9 cellular contexts compared by ENCODE assay signal in genomic region chr7:144384555-144385245, GRCh38. TPM values are rescaled to one million over a fixed set of nuclear protein-coding genes. Genes with fewer than 3 reads are reported as not detected.
DNase-seq lines count a peak whose midpoint lies in the region; ATAC-seq, FAIRE-seq and TF ChIP-seq lines count a peak whose summit lies in the region.
"Had no signal": no experiment of that assay in that cellular context is flagged by ENCODE, and none has a peak within 500 bp of the region (broad histone marks: within the 10 kb centered on the region; RNA-seq: fewer than 3 reads in every experiment).

No MANE protein-coding gene starts in this region.

- TF ChIP-seq CTCF in dorsolateral prefrontal cortex (IDR thresholded peaks at IDR 0.05 in 54 of 56, conservative IDR thresholded peaks at IDR 0.05 in 2 of 56; ENCODE audit: low read depth in 1 of 56, partially characterized antibody in 56 of 56) = no peak

- POLR2A ChIA-PET in activated CD4-positive, alpha-beta T cell treated with anti-CD3 and anti-CD28 coated beads, Interleukin-2, amount 10 ng/mL, durations not matched to agents 7 days and 5 days (lab: Charles Lee) = no interaction called here

- no peak for ATAC-seq in GM21515 (IDR thresholded peaks at IDR 0.05; ENCODE audit: unreplicated experiment)

- H3K4me3 Mint-ChIP-seq in activated CD4-positive, alpha-beta T cell treated with anti-CD3 and anti-CD28 coated beads, Interleukin-2, amount 10 ng/mL, durations not matched to agents 7 days and 5 days = no peak overlapping the region

- H3K36me3 Mint-ChIP-seq in activated CD4-positive, alpha-beta T cell treated with anti-CD3 and anti-CD28 coated beads, Interleukin-2, amount 10 ng/mL, durations not matched to agents 7 days and 5 days (ENCODE audit: low read depth) = peaks cover 3% of the 10 kb centered on the region

- no peak overlapping the region for H3K4me3 ChIP-seq in dorsolateral prefrontal cortex

- DNase-seq in H54 (ENCODE audit: insufficient read length, low spot score) (no peak), iPS-NIHi11 (ENCODE audit: low spot score) (peak; percentile 42), dorsolateral prefrontal cortex (no peak), NCI-H2107 treated with DMSO at 0.1 percent for 48 hours (lab: John Stamatoyannopoulos, UW; ENCODE audit: unreplicated experiment) (no peak), EL (no peak)
- peak; percentile 4 for DNase-seq in activated CD4-positive, alpha-beta T cell treated with anti-CD3 and anti-CD28 coated beads, Interleukin-2, amount 10 ng/mL, durations not matched to agents 7 days and 5 days
- DNase-seq in stimulated activated CD4-positive, alpha-beta T cell treated with anti-CD3 and anti-CD28 coated beads, TNF-alpha, amount 100 ng/mL, for 24 hours (ENCODE audit: low read depth in 3 of 3) = peak in 2 of 3 experiments; percentile 16 to 56

- H3K27me3 ChIP-seq in dorsolateral prefrontal cortex = no peaks in the 10 kb centered on the region

- no peaks in the 10 kb centered on the region for H3K27me3 Mint-ChIP-seq in activated CD4-positive, alpha-beta T cell treated with anti-CD3 and anti-CD28 coated beads, Interleukin-2, amount 10 ng/mL, durations not matched to agents 7 days and 5 days

- H3K4me1 Mint-ChIP-seq in activated CD4-positive, alpha-beta T cell treated with anti-CD3 and anti-CD28 coated beads, Interleukin-2, amount 10 ng/mL, durations not matched to agents 7 days and 5 days = no peaks in the 10 kb centered on the region

- H3K27ac ChIP-seq in dorsolateral prefrontal cortex = no peak overlapping the region

- CTCF ChIA-PET in activated CD4-positive, alpha-beta T cell treated with anti-CD3 and anti-CD28 coated beads, Interleukin-2, amount 10 ng/mL, durations not matched to agents 7 days and 5 days (lab: Charles Lee) = interaction anchor here (0.6 kb wide), 1 partner anchor 403 kb away, joined by 3 read pairs; no protein-coding TSS in a partner anchor

- FAIRE-seq in H54 (lab: Jason Lieb, UNC) = no peak

- intact Hi-C loops in dorsolateral prefrontal cortex (cut with DNase I) = no loop called here

- 0 out of 2 replicates have a peak, but pooled peaks have one; percentile 11 for TF ChIP-seq POLR2A in H54 (IDR thresholded peaks at IDR 0.05; ENCODE audit: low read depth, low read length)

- no peak overlapping the region for H3K27ac Mint-ChIP-seq in activated CD4-positive, alpha-beta T cell treated with anti-CD3 and anti-CD28 coated beads, Interleukin-2, amount 10 ng/mL, durations not matched to agents 7 days and 5 days

- H3K9me3 Mint-ChIP-seq in activated CD4-positive, alpha-beta T cell treated with anti-CD3 and anti-CD28 coated beads, Interleukin-2, amount 10 ng/mL, durations not matched to agents 7 days and 5 days = no peaks in the 10 kb centered on the region

RNA-seq across cellular contexts. Expression of gene NOBOX, which starts 18.8 kb away (rescaled TPM):
- total RNA-seq in activated CD4-positive, alpha-beta T cell treated with anti-CD3 and anti-CD28 coated beads, Interleukin-2, amount 10 ng/mL, durations not matched to agents 7 days and 5 days = not detected
- under 1 TPM in 1 of 120 experiments, not detected in 119; 0.23 TPM for total RNA-seq in dorsolateral prefrontal cortex
- total RNA-seq: glomerular endothelial cell had no signal

RNA-seq across cellular contexts. Expression of gene ARHGEF5, which starts 29.5 kb away (rescaled TPM):
- 10 to 100 TPM; 11.0 to 13.1 TPM for total RNA-seq in activated CD4-positive, alpha-beta T cell treated with anti-CD3 and anti-CD28 coated beads, Interleukin-2, amount 10 ng/mL, durations not matched to agents 7 days and 5 days
- total RNA-seq in dorsolateral prefrontal cortex = 1 to 10 TPM in 78 of 120 experiments, under 1 TPM in 41, not detected in 1; 0.23 to 5.4 (median 1.3) TPM

Comparison
In these comparisons a context has a peak if more than half of its experiments do, and no peak if none do; other contexts are left out.
1. DNase-seq: peak in activated CD4-positive, alpha-beta T cell treated with anti-CD3 and anti-CD28 coated beads, Interleukin-2, amount 10 ng/mL, durations not matched to agents 7 days and 5 days (single experiment), iPS-NIHi11 (single experiment) and stimulated activated CD4-positive, alpha-beta T cell treated with anti-CD3 and anti-CD28 coated beads, TNF-alpha, amount 100 ng/mL, for 24 hours (2 of 3); none in H54 (single experiment), dorsolateral prefrontal cortex (0 of 10), NCI-H2107 treated with DMSO at 0.1 percent for 48 hours (single experiment) and EL (single experiment).